ENCODE assay signal across 9 cellular contexts in genomic region chr10:27783660-27784059, GRCh38. TPM values are rescaled to one million over a fixed set of nuclear protein-coding genes. Genes with fewer than 3 reads are reported as not detected.
DNase-seq lines count a peak whose midpoint lies in the region; ATAC-seq, FAIRE-seq and TF ChIP-seq lines count a peak whose summit lies in the region.
"Had no signal": no experiment of that assay in that cellular context is flagged by ENCODE, and none has a peak within 500 bp of the region (broad histone marks: within the 10 kb centered on the region; RNA-seq: fewer than 3 reads in every experiment).

No MANE protein-coding gene starts in this region.

- H3K36me3 ChIP-seq in HCT116 (ENCODE audit: control insufficient read depth in 1 of 2, insufficient read depth in 2 of 2, low read length in 2 of 2), result peaks cover 0 to 3% of the 10 kb centered on the region in 2 experiments; a peak in 1 of 4 replicates

- peaks cover 42% of the 10 kb centered on the region for H3K27me3 Mint-ChIP-seq in CD4-positive, alpha-beta T cell
- peaks cover 20 to 23% of the 10 kb centered on the region in 2 donors for H3K27me3 Mint-ChIP-seq in T-cell

- peaks cover 7 to 20% of the 10 kb centered on the region in 2 experiments; a peak in 3 of 4 replicates for H3K4me1 ChIP-seq in HCT116 (ENCODE audit: control insufficient read depth in 1 of 2, insufficient read depth in 2 of 2, low read length in 2 of 2)

- intact Hi-C loops in CD4-positive, alpha-beta T cell (cut with DNase I, micrococcal nuclease), result loop anchor here in 1 of 2 experiments (5.0 kb wide), 1 partner anchor 609 kb away; no protein-coding TSS in a partner anchor
- intact Hi-C loops in HCT116 (cut with micrococcal nuclease), result loop anchor here (1.0 to 10.0 kb wide), 4 partner anchors 321 to 601 kb away; no protein-coding TSS in a partner anchor

- no peak overlapping the region for H2AFZ ChIP-seq in HCT116 (ENCODE audit: low read depth, low read length, poor library complexity, severe bottlenecking)

- H3K9me2 ChIP-seq in HCT116 (ENCODE audit: insufficient read depth), result no peaks in the 10 kb centered on the region

- H3K9me3 Mint-ChIP-seq in CD4-positive, alpha-beta T cell, result no peaks in the 10 kb centered on the region
- no peaks in the 10 kb centered on the region for H3K9me3 Mint-ChIP-seq in T-cell
- H3K9me3 Mint-ChIP-seq: natural killer cell treated with Interleukin-12 subunit alpha and Interleukin-12 subunit beta and Interleukin-15 and Interleukin-18, amount 100 ng/mL, for 72 hours had no signal

- no peak for TF ChIP-seq CTCF in CD4-positive, alpha-beta T cell (IDR thresholded peaks at IDR 0.05)
- TF ChIP-seq CTCF in HCT116 (IDR thresholded peaks at IDR 0.05 in 2 of 3, conservative IDR thresholded peaks at IDR 0.05 in 1 of 3; ENCODE audit: borderline replicate concordance in 1 of 3, insufficient read depth in 1 of 3, low read depth in 2 of 3, low read length in 2 of 3), result peak; percentile 71 to 74 (median 74); a peak in 5 of 6 replicates
- TF ChIP-seq CTCF in epithelial cell of proximal tubule (conservative IDR thresholded peaks at IDR 0.05; ENCODE audit: low read depth, low read length), result peak; percentile 70

- no peak for FAIRE-seq in GM19239 (lab: Jason Lieb, UNC)

- TF ChIP-seq RAD21 in HCT116 (IDR thresholded peaks at IDR 0.05; ENCODE audit: low read depth), result peak; percentile 92

- RAD21 ChIA-PET in HCT116 (lab: Charles Lee; ENCODE audit: low non-redundant PET in 1 of 2, low total read pairs in 2 of 2, uncharacterized antibody in 2 of 2, unreplicated experiment in 2 of 2), result interaction anchor here (0.9 to 1.2 kb wide), 3 partner anchors 396 to 458 kb away, joined by 4 to 9 read pairs (median 6); no protein-coding TSS in a partner anchor

- no peak overlapping the region for H3K27ac ChIP-seq in CD4-positive, alpha-beta T cell (ENCODE audit: low read depth, low read length)
- peak overlapping the region; percentile 52 for H3K27ac ChIP-seq in HCT116 (ENCODE audit: low read depth, low read length)

- no peaks in the 10 kb centered on the region for H3K36me3 Mint-ChIP-seq in CD4-positive, alpha-beta T cell (ENCODE audit: low read depth)
- H3K36me3 Mint-ChIP-seq in T-cell, result no peaks in the 10 kb centered on the region

- no peaks in the 10 kb centered on the region for H3K79me2 ChIP-seq in HCT116 (ENCODE audit: insufficient read depth, low read length)

- no peaks in the 10 kb centered on the region for H3K4me1 Mint-ChIP-seq in CD4-positive, alpha-beta T cell (ENCODE audit: low read depth)
- no peaks in the 10 kb centered on the region for H3K4me1 Mint-ChIP-seq in T-cell

- peak overlapping the region; percentile 40 for H3K4me2 ChIP-seq in HCT116 (ENCODE audit: low read length)

- no peaks in the 10 kb centered on the region for H4K20me1 ChIP-seq in HCT116 (ENCODE audit: insufficient read depth)

- H3K4me3 ChIP-seq in HCT116 (replicated peaks in 1 of 2; ENCODE audit: low read depth in 1 of 2, low read length in 2 of 2) (no peak overlapping the region), epithelial cell of proximal tubule (ENCODE audit: low read depth, low read length) (no peak overlapping the region)

- H3K27me3 ChIP-seq in CD4-positive, alpha-beta T cell (ENCODE audit: control insufficient read depth, insufficient read depth, low read length), result no peaks in the 10 kb centered on the region
- H3K27me3 ChIP-seq in HCT116 (ENCODE audit: insufficient read depth, low read length), result no peaks in the 10 kb centered on the region

- TF ChIP-seq POLR2A in HCT116 (IDR thresholded peaks at IDR 0.05; ENCODE audit: borderline replicate concordance, extremely low read depth, insufficient read depth, insufficient read length), result no peak

- DNase-seq in CD4-positive, alpha-beta T cell, result peak in 1 of 10 experiments; percentile 19
- peak; percentile 81 for DNase-seq in HCT116 (ENCODE audit: low read depth, low spot score)
- peak in 25 of 34 experiments; percentile 1 to 34 (median 7) for DNase-seq in T-cell
- peak; percentile 12 for DNase-seq in epithelial cell of proximal tubule (ENCODE audit: low read depth)
- DNase-seq in stimulated activated CD4-positive, alpha-beta T cell treated with anti-CD3 and anti-CD28 coated beads, Interleukin-1b, Interleukin-23, amount 100 ng/mL, for 48 hours, result peak; percentile 35
- DNase-seq in NCI-H69 (lab: John Stamatoyannopoulos, UW), result no peak
- DNase-seq in GM19239 (ENCODE audit: insufficient read length, low spot score), result no peak

- no peak overlapping the region for H3K4me3 Mint-ChIP-seq in CD4-positive, alpha-beta T cell
- H3K4me3 Mint-ChIP-seq in T-cell, result no peak overlapping the region
- H3K4me3 Mint-ChIP-seq: natural killer cell treated with Interleukin-12 subunit alpha and Interleukin-12 subunit beta and Interleukin-15 and Interleukin-18, amount 100 ng/mL, for 72 hours had no signal

- H3K27ac Mint-ChIP-seq in CD4-positive, alpha-beta T cell, result no peak overlapping the region
- no peak overlapping the region for H3K27ac Mint-ChIP-seq in T-cell
- H3K27ac Mint-ChIP-seq: natural killer cell treated with Interleukin-12 subunit alpha and Interleukin-12 subunit beta and Interleukin-15 and Interleukin-18, amount 100 ng/mL, for 72 hours had no signal

- CTCF ChIA-PET in CD4-positive, alpha-beta T cell (lab: Charles Lee), result interaction anchor here (0.6 kb wide), 1 partner anchor 607 kb away, joined by 3 read pairs; no protein-coding TSS in a partner anchor
- CTCF ChIA-PET in HCT116 (lab: Charles Lee), result interaction anchor here (0.8 to 1.2 kb wide), 4 partner anchors 23 to 458 kb away, joined by 3 to 20 read pairs (median 12); no protein-coding TSS in a partner anchor
- CTCF ChIA-PET in T-cell (lab: Charles Lee), result interaction anchor here in 1 of 2 donors (0.6 to 1.2 kb wide), 4 partner anchors 396 to 598 kb away, joined by 4 to 6 read pairs (median 6); no protein-coding TSS in a partner anchor

- no TSS peak for BruUV-seq in HCT116 (replicated peaks; lab: Mats Ljungman, UMichigan)

- H3K9ac ChIP-seq in HCT116 (ENCODE audit: low read length), result no peak overlapping the region

- POLR2A ChIA-PET in CD4-positive, alpha-beta T cell (lab: Charles Lee), result no interaction called here
- POLR2A ChIA-PET in HCT116 (lab: Charles Lee), result interaction anchor here (0.6 kb wide), 1 partner anchor 212 kb away, joined by 3 read pairs; no protein-coding TSS in a partner anchor
- POLR2A ChIA-PET in T-cell (lab: Charles Lee), result no interaction called here

- no peaks in the 10 kb centered on the region for H3K9me3 ChIP-seq in CD4-positive, alpha-beta T cell (ENCODE audit: control insufficient read depth, low read length)
- H3K9me3 ChIP-seq in HCT116 (ENCODE audit: control insufficient read depth in 1 of 2, insufficient read depth in 1 of 2, low read depth in 1 of 2, low read length in 2 of 2), result peaks cover 0 to 6% of the 10 kb centered on the region in 2 experiments; a peak in 1 of 4 replicates

- ATAC-seq in CD4-positive, alpha-beta T cell (ENCODE audit: poor library complexity), result peak; percentile 44
- peak; percentile 98 for ATAC-seq in HCT116
- peak; percentile 50 to 71 (median 64) for ATAC-seq in T-cell (replicated peaks in 1 of 4)
- ATAC-seq in HG03565 (IDR thresholded peaks at IDR 0.05; ENCODE audit: unreplicated experiment), result no peak

TF ChIP-seq in HCT116, 20 proteins besides CTCF, POLR2A, EP300 and RAD21:
- 0 out of 2 replicates have a peak, but pooled peaks have one; percentile 20 for TF ChIP-seq SP1 (IDR thresholded peaks at IDR 0.05; ENCODE audit: low read depth)
- no peak for TF ChIP-seq TCF7L2 (IDR thresholded peaks at IDR 0.05; ENCODE audit: borderline replicate concordance, extremely low read depth, insufficient read depth, insufficient read length)
- no peak for TF ChIP-seq YY1 (IDR thresholded peaks at IDR 0.05; ENCODE audit: extremely low read depth, insufficient replicate concordance, low read depth, low read length)
- no peak for TF ChIP-seq SRF (IDR thresholded peaks at IDR 0.05; ENCODE audit: low read depth)
- TF ChIP-seq ZBTB33 (IDR thresholded peaks at IDR 0.05; ENCODE audit: extremely low read depth, insufficient replicate concordance, low read length), result no peak
- no peak for TF ChIP-seq ELF1 (IDR thresholded peaks at IDR 0.05; ENCODE audit: borderline replicate concordance, low read depth)
- TF ChIP-seq, protein P1, sequence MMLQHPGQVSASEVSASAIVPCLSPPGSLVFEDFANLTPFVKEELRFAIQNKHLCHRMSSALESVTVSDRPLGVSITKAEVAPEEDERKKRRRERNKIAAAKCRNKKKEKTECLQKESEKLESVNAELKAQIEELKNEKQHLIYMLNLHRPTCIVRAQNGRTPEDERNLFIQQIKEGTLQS (IDR thresholded peaks at IDR 0.05), result no peak
- TF ChIP-seq CEBPB (IDR thresholded peaks at IDR 0.05; ENCODE audit: low read depth), result no peak
- TF ChIP-seq SIN3A (IDR thresholded peaks at IDR 0.05; ENCODE audit: low read depth), result no peak
- TF ChIP-seq EGR1 (IDR thresholded peaks at IDR 0.05; ENCODE audit: low read depth), result no peak
- TF ChIP-seq ZFX (IDR thresholded peaks at IDR 0.05), result no peak
- TF ChIP-seq CBX3 (IDR thresholded peaks at IDR 0.05; ENCODE audit: low read depth), result peak; percentile 76
- no peak for TF ChIP-seq ZNF274 (IDR thresholded peaks at IDR 0.05; ENCODE audit: low read depth, low read length)
- peak; percentile 26; the same call in 1 of the 2 replicates for TF ChIP-seq FOSL1 (IDR thresholded peaks at IDR 0.05; ENCODE audit: low read depth)
- TF ChIP-seq EZH2 (IDR thresholded peaks at IDR 0.05), result no peak
- TF ChIP-seq MAX (IDR thresholded peaks at IDR 0.05), result no peak
- TF ChIP-seq JUND (IDR thresholded peaks at IDR 0.05), result no peak

RNA-seq across cellular contexts. Expression of gene MKX, which starts 38.0 kb away (rescaled TPM):
- total RNA-seq in CD4-positive, alpha-beta T cell, result not detected
- total RNA-seq in HCT116 (2021; ENCODE audit: unreplicated experiment) (27.5 TPM), T-cell (under 1 TPM in 1 of 5 donors, not detected in 4; 0.16 TPM), epithelial cell of proximal tubule (0.06 and 0.07 TPM in 2 replicates)
- 19.1 and 21.2 TPM in 2 replicates for polyA plus RNA-seq in HCT116 (2012)

Comparison
In these comparisons a context has a peak if more than half of its experiments do, and no peak if none do; other contexts are left out.
1. DNase-seq: peak in HCT116 (single experiment), T-cell (25 of 34), epithelial cell of proximal tubule (single experiment) and stimulated activated CD4-positive, alpha-beta T cell treated with anti-CD3 and anti-CD28 coated beads, Interleukin-1b, Interleukin-23, amount 100 ng/mL, for 48 hours (single experiment); none in NCI-H69 (single experiment) and GM19239 (single experiment).
2. RNA of gene MKX, which starts 38.0 kb away (total RNA-seq): 27.5 TPM in HCT116 (single experiment); not detected in CD4-positive, alpha-beta T cell, 0.06 to 0.07 TPM in epithelial cell of proximal tubule and 0.16 TPM in T-cell; every median in the first group is over 10 times any median in the second.